Comparison of ENCODE assay signal across 18 cellular contexts in the genomic region with DNA sequence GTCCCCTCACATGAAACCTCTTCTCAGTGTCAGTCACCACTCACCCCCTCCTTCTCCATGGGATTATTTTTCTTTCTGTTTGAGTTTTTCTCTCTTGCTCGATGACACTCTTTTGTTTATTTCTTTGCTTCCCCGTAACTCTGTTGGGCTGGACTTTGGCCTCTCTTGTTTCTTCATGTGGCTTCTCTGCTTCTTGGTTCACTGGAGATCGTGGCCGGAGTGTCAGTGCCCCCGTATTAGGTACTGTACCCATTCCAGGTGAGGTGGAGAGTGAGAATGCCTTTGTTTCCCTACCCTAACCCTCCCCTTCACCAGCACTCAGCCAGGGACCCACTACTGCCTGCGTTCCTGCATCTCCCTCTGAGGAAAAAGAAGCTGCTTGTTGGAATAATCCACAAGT. TPM values are rescaled to one million over a fixed set of nuclear protein-coding genes. Genes with fewer than 3 reads are reported as not detected.
DNase-seq lines count a peak whose midpoint lies in the region; ATAC-seq, FAIRE-seq and TF ChIP-seq lines count a peak whose summit lies in the region.
"Had no signal": no experiment of that assay in that cellular context is flagged by ENCODE, and none has a peak within 500 bp of the region (broad histone marks: within the 10 kb centered on the region; RNA-seq: fewer than 3 reads in every experiment).

No MANE protein-coding gene starts in this region.

- no peaks in the 10 kb centered on the region for H3K27me3 Mint-ChIP-seq in T-cell
- no peaks in the 10 kb centered on the region for H3K27me3 Mint-ChIP-seq in CD8-positive, alpha-beta memory T cell
- H3K27me3 Mint-ChIP-seq in activated CD4-positive, alpha-beta T cell treated with anti-CD3 and anti-CD28 coated beads for 36 hours, result no peaks in the 10 kb centered on the region
- H3K27me3 Mint-ChIP-seq: B cell; CD4-positive, alpha-beta T cell had no signal

- H3K4me1 ChIP-seq in kidney (ENCODE audit: control insufficient read depth in 1 of 2, insufficient read depth in 1 of 2, low read depth in 1 of 2, low read length in 2 of 2), result peaks cover 9 to 25% of the 10 kb centered on the region in 2 donors
- no peaks in the 10 kb centered on the region for H3K4me1 ChIP-seq in CD8-positive, alpha-beta memory T cell (ENCODE audit: insufficient read depth, low read length)
- H3K4me1 ChIP-seq: HAP-1 had no signal

- H3K9ac ChIP-seq in kidney (ENCODE audit: low read length in 2 of 2), result no peak overlapping the region

- intact Hi-C loops in kidney (cut with DNase I), result no loop called here
- intact Hi-C loops in activated CD4-positive, alpha-beta T cell treated with anti-CD3 and anti-CD28 coated beads for 36 hours (cut with DNase I, micrococcal nuclease), result no loop called here

- no peaks in the 10 kb centered on the region for H3K9me3 Mint-ChIP-seq in T-cell
- H3K9me3 Mint-ChIP-seq in CD8-positive, alpha-beta memory T cell, result no peaks in the 10 kb centered on the region
- no peaks in the 10 kb centered on the region for H3K9me3 Mint-ChIP-seq in activated CD4-positive, alpha-beta T cell treated with anti-CD3 and anti-CD28 coated beads for 36 hours (ENCODE audit: low read depth)
- H3K9me3 Mint-ChIP-seq: CD4-positive, alpha-beta T cell had no signal

- CTCF ChIA-PET in T-cell (lab: Charles Lee), result no interaction called here
- CTCF ChIA-PET in CD8-positive, alpha-beta memory T cell (lab: Charles Lee), result no interaction called here
- CTCF ChIA-PET in activated CD4-positive, alpha-beta T cell treated with anti-CD3 and anti-CD28 coated beads for 36 hours (lab: Charles Lee), result no interaction called here

- peaks cover 43% of the 10 kb centered on the region for H3K36me3 Mint-ChIP-seq in T-cell
- H3K36me3 Mint-ChIP-seq in CD8-positive, alpha-beta memory T cell, result peaks cover 2 to 66% (median 8%) of the 10 kb centered on the region in 3 donors
- H3K36me3 Mint-ChIP-seq in activated CD4-positive, alpha-beta T cell treated with anti-CD3 and anti-CD28 coated beads for 36 hours (ENCODE audit: low read depth), result peaks cover 17% of the 10 kb centered on the region

- H3K27me3 ChIP-seq in CD8-positive, alpha-beta memory T cell (ENCODE audit: insufficient read depth, low read length, poor library complexity, severe bottlenecking), result no peaks in the 10 kb centered on the region

- POLR2A ChIA-PET in T-cell (lab: Charles Lee), result no interaction called here
- POLR2A ChIA-PET in CD8-positive, alpha-beta memory T cell (lab: Charles Lee), result no interaction called here
- POLR2A ChIA-PET in activated CD4-positive, alpha-beta T cell treated with anti-CD3 and anti-CD28 coated beads for 36 hours (lab: Charles Lee), result no interaction called here

- no peak for ATAC-seq in T-cell (replicated peaks in 1 of 4)
- ATAC-seq in activated CD4-positive, alpha-beta T cell treated with anti-CD3 and anti-CD28 coated beads for 36 hours, result no peak
- ATAC-seq: HepG2 had no signal

- no peak overlapping the region for H3K4me3 ChIP-seq in kidney (ENCODE audit: low read length in 2 of 2)
- H3K4me3 ChIP-seq in CD8-positive, alpha-beta memory T cell (ENCODE audit: low read length), result no peak overlapping the region
- H3K4me3 ChIP-seq: HAP-1 had no signal

- H3K4me1 Mint-ChIP-seq in T-cell, result no peaks in the 10 kb centered on the region
- no peaks in the 10 kb centered on the region for H3K4me1 Mint-ChIP-seq in CD8-positive, alpha-beta memory T cell
- no peaks in the 10 kb centered on the region for H3K4me1 Mint-ChIP-seq in activated CD4-positive, alpha-beta T cell treated with anti-CD3 and anti-CD28 coated beads for 36 hours

- FAIRE-seq in kidney (lab: Jason Lieb, UNC) (no peak), RCC 7860 (lab: Jason Lieb, UNC) (no peak)
- FAIRE-seq: A204.1, GM19239, H1, HepG2, HTR-8/SVneo had no signal

- no peak overlapping the region for H3K27ac Mint-ChIP-seq in T-cell
- H3K27ac Mint-ChIP-seq in CD8-positive, alpha-beta memory T cell, result peak overlapping the region in 1 of 8 donors; percentile 45
- H3K27ac Mint-ChIP-seq in activated CD4-positive, alpha-beta T cell treated with anti-CD3 and anti-CD28 coated beads for 36 hours, result no peak overlapping the region
- H3K27ac Mint-ChIP-seq: B cell; CD4-positive, alpha-beta T cell had no signal

- H3K9me3 ChIP-seq in kidney (ENCODE audit: control insufficient read depth in 1 of 2, low read length in 2 of 2), result no peaks in the 10 kb centered on the region
- no peaks in the 10 kb centered on the region for H3K9me3 ChIP-seq in CD8-positive, alpha-beta memory T cell (ENCODE audit: low read length)
- H3K9me3 ChIP-seq: HAP-1 had no signal

- H3K27ac ChIP-seq in VCaP (peak overlapping the region; percentile 99; the same call in 1 of the 2 replicates), kidney (ENCODE audit: low read depth in 2 of 2, low read length in 2 of 2) (peak overlapping the region; percentile 64 to 76)
- no peak overlapping the region for H3K27ac ChIP-seq in CD8-positive, alpha-beta memory T cell (ENCODE audit: low read depth, low read length)

- peaks cover 15 to 36% of the 10 kb centered on the region in 2 donors for H3K36me3 ChIP-seq in kidney (ENCODE audit: control insufficient read depth in 1 of 2, insufficient read depth in 2 of 2, low read length in 2 of 2)
- H3K36me3 ChIP-seq in CD8-positive, alpha-beta memory T cell (ENCODE audit: insufficient read depth, low read length), result no peaks in the 10 kb centered on the region

- no peak overlapping the region for H3K4me3 Mint-ChIP-seq in T-cell
- no peak overlapping the region for H3K4me3 Mint-ChIP-seq in CD8-positive, alpha-beta memory T cell
- H3K4me3 Mint-ChIP-seq in activated CD4-positive, alpha-beta T cell treated with anti-CD3 and anti-CD28 coated beads for 36 hours, result no peak overlapping the region
- H3K4me3 Mint-ChIP-seq: B cell; CD4-positive, alpha-beta T cell had no signal

- TF ChIP-seq CTCF in VCaP (conservative IDR thresholded peaks at IDR 0.05) (no peak), kidney (IDR thresholded peaks at IDR 0.05; ENCODE audit: borderline replicate concordance, extremely low read depth, insufficient read depth) (no peak)

- DNase-seq in kidney, result no peak
- peak; percentile 49 for DNase-seq in renal cortical epithelial cell (ENCODE audit: low read depth)
- DNase-seq in T-cell, result no peak
- no peak for DNase-seq in CD8-positive, alpha-beta memory T cell
- no peak for DNase-seq in RCC 7860 (ENCODE audit: low spot score)
- DNase-seq in activated CD4-positive, alpha-beta T cell treated with anti-CD3 and anti-CD28 coated beads for 36 hours, result no peak
- DNase-seq: C1 segment of cervical spinal cord; CD4-positive, alpha-beta T cell; DND-41; GDM1 had no signal

RNA-seq across cellular contexts. Expression of a gene that starts 32.5 kb away (rescaled TPM):
- total RNA-seq in kidney (8.7 TPM), renal cortical epithelial cell (1.1 and 4.0 TPM in 2 replicates), T-cell (under 1 TPM in 3 of 5 donors, not detected in 2; 0.57 to 0.61 (median 0.59) TPM)
- 8.2 TPM for polyA plus RNA-seq in kidney (ENCODE audit: insufficient read depth, low read depth, low replicate concordance)
- 1 to 10 TPM in 1 of 2 experiments, under 1 TPM in 1; 0.80 to 1.2 TPM for total RNA-seq in CD8-positive, alpha-beta memory T cell
- polyA plus RNA-seq in CD8-positive, alpha-beta memory T cell, result 0.12 TPM
- total RNA-seq in activated CD4-positive, alpha-beta T cell treated with anti-CD3 and anti-CD28 coated beads for 36 hours, result 1 to 10 TPM; 6.6 to 8.2 TPM
- total RNA-seq: CD4-positive, alpha-beta T cell had no signal
